1 cellular context compared by ENCODE assay signal in genomic region chr15:26974120-26974780, GRCh38.
TF ChIP-seq lines count a peak whose summit lies in the region.

No MANE protein-coding gene starts in this region.

TF ChIP-seq in HCT116, 20 proteins besides CTCF, POLR2A, EP300 and RAD21 (continued from another document):
- TF ChIP-seq, protein P1, sequence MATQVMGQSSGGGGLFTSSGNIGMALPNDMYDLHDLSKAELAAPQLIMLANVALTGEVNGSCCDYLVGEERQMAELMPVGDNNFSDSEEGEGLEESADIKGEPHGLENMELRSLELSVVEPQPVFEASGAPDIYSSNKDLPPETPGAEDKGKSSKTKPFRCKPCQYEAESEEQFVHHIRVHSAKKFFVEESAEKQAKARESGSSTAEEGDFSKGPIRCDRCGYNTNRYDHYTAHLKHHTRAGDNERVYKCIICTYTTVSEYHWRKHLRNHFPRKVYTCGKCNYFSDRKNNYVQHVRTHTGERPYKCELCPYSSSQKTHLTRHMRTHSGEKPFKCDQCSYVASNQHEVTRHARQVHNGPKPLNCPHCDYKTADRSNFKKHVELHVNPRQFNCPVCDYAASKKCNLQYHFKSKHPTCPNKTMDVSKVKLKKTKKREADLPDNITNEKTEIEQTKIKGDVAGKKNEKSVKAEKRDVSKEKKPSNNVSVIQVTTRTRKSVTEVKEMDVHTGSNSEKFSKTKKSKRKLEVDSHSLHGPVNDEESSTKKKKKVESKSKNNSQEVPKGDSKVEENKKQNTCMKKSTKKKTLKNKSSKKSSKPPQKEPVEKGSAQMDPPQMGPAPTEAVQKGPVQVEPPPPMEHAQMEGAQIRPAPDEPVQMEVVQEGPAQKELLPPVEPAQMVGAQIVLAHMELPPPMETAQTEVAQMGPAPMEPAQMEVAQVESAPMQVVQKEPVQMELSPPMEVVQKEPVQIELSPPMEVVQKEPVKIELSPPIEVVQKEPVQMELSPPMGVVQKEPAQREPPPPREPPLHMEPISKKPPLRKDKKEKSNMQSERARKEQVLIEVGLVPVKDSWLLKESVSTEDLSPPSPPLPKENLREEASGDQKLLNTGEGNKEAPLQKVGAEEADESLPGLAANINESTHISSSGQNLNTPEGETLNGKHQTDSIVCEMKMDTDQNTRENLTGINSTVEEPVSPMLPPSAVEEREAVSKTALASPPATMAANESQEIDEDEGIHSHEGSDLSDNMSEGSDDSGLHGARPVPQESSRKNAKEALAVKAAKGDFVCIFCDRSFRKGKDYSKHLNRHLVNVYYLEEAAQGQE (IDR thresholded peaks at IDR 0.05; ENCODE audit: low read depth), result no peak
- TF ChIP-seq SP1 (IDR thresholded peaks at IDR 0.05; ENCODE audit: low read depth) (no peak), CBX3 (IDR thresholded peaks at IDR 0.05; ENCODE audit: low read depth) (no peak), YY1 (IDR thresholded peaks at IDR 0.05; ENCODE audit: extremely low read depth, insufficient replicate concordance, low read depth, low read length) (no peak), SIN3A (IDR thresholded peaks at IDR 0.05; ENCODE audit: low read depth) (no peak), FOSL1 (IDR thresholded peaks at IDR 0.05; ENCODE audit: low read depth) (no peak), POLR2AphosphoS5 (IDR thresholded peaks at IDR 0.05; ENCODE audit: low read depth, low read length) (no peak), EZH2 (IDR thresholded peaks at IDR 0.05) (no peak)
